In genomic region chr11:130237282-130238006, GRCh38 we compare ENCODE assay signal across 18 cellular contexts.
DNase-seq lines count a peak whose midpoint lies in the region; ATAC-seq and TF ChIP-seq lines count a peak whose summit lies in the region.
"Had no signal": no experiment of that assay in that cellular context is flagged by ENCODE, and none has a peak within 500 bp of the region (broad histone marks: within the 10 kb centered on the region; RNA-seq: fewer than 3 reads in every experiment).

No MANE protein-coding gene starts in this region.

- ATAC-seq in GM18858 (IDR thresholded peaks at IDR 0.05; ENCODE audit: unreplicated experiment) = peak; percentile 45
- ATAC-seq in GM21447 (IDR thresholded peaks at IDR 0.05; ENCODE audit: unreplicated experiment) = peak; percentile 65
- ATAC-seq in HG03025 (IDR thresholded peaks at IDR 0.05; ENCODE audit: low FRiP score, unreplicated experiment) = peak; percentile 61
- ATAC-seq in activated B cell treated with CpG ODN at 0.5 μM for 24 hours (ENCODE audit: low read depth) = no peak
- ATAC-seq in HG03342 (IDR thresholded peaks at IDR 0.05; ENCODE audit: unreplicated experiment) = no peak
- no peak for ATAC-seq in GM21737 (IDR thresholded peaks at IDR 0.05; ENCODE audit: unreplicated experiment)
- ATAC-seq: T-cell had no signal

- no peaks in the 10 kb centered on the region for H3K27me3 Mint-ChIP-seq in activated B cell treated with CpG ODN at 0.5 μM for 24 hours
- H3K27me3 Mint-ChIP-seq: T-cell had no signal

- DNase-seq in activated B cell treated with CpG ODN at 0.5 μM for 24 hours (no peak), NCI-H2081 treated with DMSO at 0.1 percent for 48 hours (lab: John Stamatoyannopoulos, UW) (no peak)
- DNase-seq in activated naive CD4-positive, alpha-beta T cell treated with anti-CD3 and anti-CD28 coated beads, Interleukin-2, amount 50 U/mL, for 16 hours = no peak
- DNase-seq: C1 segment of cervical spinal cord, DND-41, MG63, NCI-H1092, NCI-H146, NCI-H524, SHP77, SK-N-SH, T-cell, T-helper 9 cell had no signal

- H3K36me3 Mint-ChIP-seq in activated B cell treated with CpG ODN at 0.5 μM for 24 hours (ENCODE audit: low read depth) = peaks cover 50% of the 10 kb centered on the region

- intact Hi-C loops in activated B cell treated with CpG ODN at 0.5 μM for 24 hours (cut with micrococcal nuclease) = no loop called here

- POLR2A ChIA-PET in activated B cell treated with CpG ODN at 0.5 μM for 24 hours (lab: Charles Lee) = no interaction called here

- CTCF ChIA-PET in activated B cell treated with CpG ODN at 0.5 μM for 24 hours (lab: Charles Lee) = no interaction called here

- no peak for TF ChIP-seq CTCF in activated B cell treated with CpG ODN at 0.5 μM for 24 hours (IDR thresholded peaks at IDR 0.05)

- H3K9me3 Mint-ChIP-seq in activated B cell treated with CpG ODN at 0.5 μM for 24 hours = no peaks in the 10 kb centered on the region
- H3K9me3 Mint-ChIP-seq: T-cell had no signal

- H3K27ac Mint-ChIP-seq in activated B cell treated with CpG ODN at 0.5 μM for 24 hours = peak overlapping the region; percentile 46
- H3K27ac Mint-ChIP-seq: T-cell had no signal

- H3K4me1 Mint-ChIP-seq in activated B cell treated with CpG ODN at 0.5 μM for 24 hours = peaks cover 15% of the 10 kb centered on the region

- no peak overlapping the region for H3K4me3 Mint-ChIP-seq in activated B cell treated with CpG ODN at 0.5 μM for 24 hours
- H3K4me3 Mint-ChIP-seq: T-cell had no signal

Comparison
In these comparisons a context has a peak if more than half of its experiments do, and no peak if none do; other contexts are left out.
1. ATAC-seq: peak in GM18858 (single experiment), GM21447 (single experiment) and HG03025 (single experiment); none in activated B cell treated with CpG ODN at 0.5 μM for 24 hours (single experiment), HG03342 (single experiment) and GM21737 (single experiment).